In the genomic region with DNA sequence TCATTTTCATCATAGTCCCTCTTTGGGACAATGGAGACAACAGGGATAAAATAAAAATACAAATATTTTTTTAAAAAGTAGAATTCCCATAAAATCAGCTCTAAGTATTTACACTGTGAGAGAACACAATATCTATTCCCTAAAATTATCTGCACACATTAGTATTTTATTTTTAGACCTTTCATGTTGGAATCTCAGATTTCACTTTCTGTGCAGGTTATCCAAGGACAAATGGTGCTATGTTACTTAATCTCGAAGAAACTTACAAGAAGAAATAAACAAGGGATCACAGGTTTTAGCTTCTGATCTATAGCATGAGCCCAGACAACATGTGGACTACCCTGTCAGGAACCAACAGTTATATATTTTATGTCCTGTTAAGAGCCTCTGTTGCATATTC, we compare ENCODE assay signal across 25 cellular contexts.
"Had no signal": no experiment of that assay in that cellular context is flagged by ENCODE, and none has a peak within 500 bp of the region (broad histone marks: within the 10 kb centered on the region; RNA-seq: fewer than 3 reads in every experiment).

No MANE protein-coding gene starts in this region.

- H2AFZ ChIP-seq: hepatocyte, neural progenitor cell had no signal

- DNase-seq: colonic mucosa; effector CD8-positive, alpha-beta T cell; foreskin melanocyte; head of caudate nucleus; left cardiac atrium; left lung; lower lobe of right lung; right cardiac atrium; sigmoid colon; stimulated activated CD4-positive, alpha-beta T cell treated with anti-CD3 and anti-CD28 coated beads, Interleukin-1b, Interleukin-23, amount 100 ng/mL, for 48 hours; stimulated activated CD4-positive, alpha-beta T cell treated with anti-CD3 and anti-CD28 coated beads, Interleukin-4, amount 100 ng/mL, for 1 hour; stimulated activated CD8-positive, alpha-beta memory T cell treated with anti-CD3 and anti-CD28 coated beads, Interleukin-4, amount 100 ng/mL, for 48 hours; stimulated activated naive CD4-positive, alpha-beta T cell; stimulated activated naive CD8-positive, alpha-beta T cell treated with anti-CD3 and anti-CD28 coated beads, Interleukin-15, amount 100 ng/mL, for 72 hours; trophoblast cell had no signal

- H3K4me1 Mint-ChIP-seq: neural progenitor cell; stimulated activated naive CD8-positive, alpha-beta T cell treated with anti-CD3 and anti-CD28 coated beads, Interleukin-15, amount 100 ng/mL, for 72 hours had no signal

- H3K79me2 ChIP-seq: hepatocyte had no signal

- H3K36me3 ChIP-seq: prostate gland had no signal

- H3K4me3 Mint-ChIP-seq: central memory CD8-positive, alpha-beta T cell; dendritic cell treated with granulocyte-macrophage colony-stimulating factor and Interleukin-4, amounts not matched to agents 40 ng/mL and 50 ng/mL, for 4 days; natural killer cell treated with Interleukin-12 subunit alpha and Interleukin-12 subunit beta and Interleukin-15 and Interleukin-18, amount 100 ng/mL, for 72 hours; neural progenitor cell; stimulated activated naive CD8-positive, alpha-beta T cell treated with anti-CD3 and anti-CD28 coated beads, Interleukin-15, amount 100 ng/mL, for 72 hours had no signal

- H3K9me3 Mint-ChIP-seq: central memory CD8-positive, alpha-beta T cell; dendritic cell treated with granulocyte-macrophage colony-stimulating factor and Interleukin-4, amounts not matched to agents 40 ng/mL and 50 ng/mL, for 4 days; natural killer cell treated with Interleukin-12 subunit alpha and Interleukin-12 subunit beta and Interleukin-15 and Interleukin-18, amount 100 ng/mL, for 72 hours; neural progenitor cell; stimulated activated naive CD8-positive, alpha-beta T cell treated with anti-CD3 and anti-CD28 coated beads, Interleukin-15, amount 100 ng/mL, for 72 hours had no signal

- H3K4me2 ChIP-seq: hepatocyte, neural progenitor cell had no signal

- H3K27ac Mint-ChIP-seq: dendritic cell treated with granulocyte-macrophage colony-stimulating factor and Interleukin-4, amounts not matched to agents 40 ng/mL and 50 ng/mL, for 4 days; natural killer cell treated with Interleukin-12 subunit alpha and Interleukin-12 subunit beta and Interleukin-15 and Interleukin-18, amount 100 ng/mL, for 72 hours; neural progenitor cell; stimulated activated naive CD8-positive, alpha-beta T cell treated with anti-CD3 and anti-CD28 coated beads, Interleukin-15, amount 100 ng/mL, for 72 hours had no signal

- H3K4me1 ChIP-seq: colonic mucosa, esophagus muscularis mucosa, left lung, lower lobe of right lung, neural progenitor cell, prostate gland, sigmoid colon, vagina had no signal

- H3K27me3 ChIP-seq: colonic mucosa, esophagus muscularis mucosa, hepatocyte, left lung, neural progenitor cell, sigmoid colon, suprapubic skin, vagina had no signal

- H3K27me3 Mint-ChIP-seq: central memory CD8-positive, alpha-beta T cell; dendritic cell treated with granulocyte-macrophage colony-stimulating factor and Interleukin-4, amounts not matched to agents 40 ng/mL and 50 ng/mL, for 4 days; natural killer cell treated with Interleukin-12 subunit alpha and Interleukin-12 subunit beta and Interleukin-15 and Interleukin-18, amount 100 ng/mL, for 72 hours; stimulated activated naive CD8-positive, alpha-beta T cell treated with anti-CD3 and anti-CD28 coated beads, Interleukin-15, amount 100 ng/mL, for 72 hours had no signal

- H3K9ac ChIP-seq: neural progenitor cell had no signal

- H3K9me3 ChIP-seq: colonic mucosa, esophagus muscularis mucosa, left lung, lower lobe of right lung, prostate gland, sigmoid colon, suprapubic skin, vagina had no signal

- ATAC-seq: left lung; lower lobe of right lung; natural killer cell treated with Interleukin-12 subunit alpha and Interleukin-12 subunit beta and Interleukin-15 and Interleukin-18, amount 100 ng/mL, for 72 hours; stimulated activated naive CD8-positive, alpha-beta T cell treated with anti-CD3 and anti-CD28 coated beads, Interleukin-15, amount 100 ng/mL, for 72 hours had no signal

- H3K27ac ChIP-seq: colonic mucosa, esophagus muscularis mucosa, hepatocyte, left lung, lower lobe of right lung, neural progenitor cell, prostate gland, sigmoid colon, skin epidermis, suprapubic skin, vagina had no signal

- H3K4me3 ChIP-seq: colonic mucosa, esophagus muscularis mucosa, hepatocyte, left lung, lower lobe of right lung, neural progenitor cell, prostate gland, sigmoid colon, skin epidermis, suprapubic skin, vagina had no signal
